In the genomic region with DNA sequence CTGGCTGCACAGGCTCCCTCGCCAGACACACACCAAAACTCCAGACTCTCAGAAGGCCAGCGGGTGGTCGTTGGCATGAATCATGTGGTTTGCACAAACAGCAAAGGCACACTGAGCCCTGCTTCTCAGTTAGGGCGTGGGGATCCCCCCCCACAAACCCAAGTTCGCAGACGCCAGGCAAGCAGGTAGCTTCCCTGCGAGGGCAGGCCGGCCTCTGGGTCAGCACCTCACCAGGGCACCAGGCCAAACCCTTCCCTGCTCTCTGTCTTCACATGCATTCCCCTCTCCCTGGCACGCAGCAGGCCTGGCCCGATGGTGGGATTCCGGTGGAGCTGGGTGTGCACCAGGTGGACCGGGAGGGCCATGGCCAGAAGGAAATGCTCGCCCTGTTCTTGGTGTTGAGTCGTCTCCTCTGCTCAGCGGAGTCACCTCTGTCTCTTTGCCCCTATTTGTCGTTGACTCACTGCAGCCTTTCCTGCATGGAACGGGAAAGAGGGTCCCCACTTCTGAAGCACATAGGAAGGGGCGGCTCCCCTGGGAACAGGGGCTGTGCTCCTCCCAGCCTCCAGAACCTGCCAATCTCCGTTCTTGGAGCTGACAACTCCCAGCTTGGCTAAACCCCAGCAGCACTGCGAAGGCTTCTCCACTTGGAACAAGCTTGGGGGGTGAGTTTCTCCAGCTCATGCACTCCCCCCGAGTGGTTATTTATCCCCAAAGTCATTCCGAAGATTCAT, we compare ENCODE assay signal across 23 cellular contexts. TPM values are rescaled to one million over a fixed set of nuclear protein-coding genes. Genes with fewer than 3 reads are reported as not detected.
"Had no signal": no experiment of that assay in that cellular context is flagged by ENCODE, and none has a peak within 500 bp of the region (broad histone marks: within the 10 kb centered on the region; RNA-seq: fewer than 3 reads in every experiment).

No MANE protein-coding gene starts in this region.

- H3K9me3 Mint-ChIP-seq: natural killer cell had no signal

- DNase-seq: activated CD4-positive, alpha-beta T cell treated with anti-CD3 and anti-CD28 coated beads for 48 hours; activated CD4-positive, alpha-beta T cell treated with anti-CD3 and anti-CD28 coated beads, Interleukin-2, amount 50 U/mL, for 48 hours; activated CD8-positive, alpha-beta memory T cell treated with anti-CD3 and anti-CD28 coated beads for 24 hours; activated effector memory CD4-positive, alpha-beta T cell treated with Interleukin-2 at 50 U/mL for 16 hours; activated naive CD4-positive, alpha-beta T cell treated with Interleukin-2 at 50 U/mL for 16 hours; amniotic stem cell; effector memory CD8-positive, alpha-beta T cell; erythroblast; lower lobe of right lung; mesenchymal stem cell; natural killer cell; stimulated activated CD4-positive, alpha-beta T cell treated with anti-CD3 and anti-CD28 coated beads, Interleukin-1b, Interleukin-23, amount 100 ng/mL, for 48 hours; stimulated activated naive CD4-positive, alpha-beta T cell; T-helper 17 cell; T1000; WERI-Rb-1 had no signal

- H3K79me2 ChIP-seq: hepatocyte had no signal

- H3K4me1 ChIP-seq: lower lobe of right lung had no signal

- H3K4me2 ChIP-seq: hepatocyte, smooth muscle cell had no signal

- H3K27ac ChIP-seq: coronary artery, gastroesophageal sphincter, hepatocyte, lower lobe of right lung, suprapubic skin, WERI-Rb-1 had no signal

- H3K27ac Mint-ChIP-seq: effector memory CD8-positive, alpha-beta T cell; natural killer cell; T-helper 17 cell had no signal

- H3K36me3 Mint-ChIP-seq: natural killer cell had no signal

- H3K4me1 Mint-ChIP-seq: natural killer cell had no signal

- H3K27me3 ChIP-seq: gastroesophageal sphincter, hepatocyte, tibial nerve had no signal

- ATAC-seq: activated CD4-positive, CD25-positive, alpha-beta regulatory T cell treated with anti-CD3 and anti-CD28 coated beads, Interleukin-2, amount 50 U/mL, for 24 hours; effector memory CD8-positive, alpha-beta T cell; gastroesophageal sphincter; lower lobe of right lung; natural killer cell; T-helper 17 cell had no signal

- H3K36me3 ChIP-seq: gastroesophageal sphincter, lower lobe of right lung, suprapubic skin, tibial nerve had no signal

- H3K9me3 ChIP-seq: lower lobe of right lung, suprapubic skin had no signal

- H3K4me3 ChIP-seq: coronary artery, gastroesophageal sphincter, hepatocyte, lower lobe of right lung, smooth muscle cell, suprapubic skin, tibial nerve had no signal

- H2AFZ ChIP-seq: hepatocyte had no signal

- H3K4me3 Mint-ChIP-seq: effector memory CD8-positive, alpha-beta T cell; natural killer cell; T-helper 17 cell had no signal

RNA-seq across cellular contexts. Expression of gene SORCS2, which starts 51.4 kb away (rescaled TPM):
- total RNA-seq: T-helper 17 cell had no signal
